19 cellular contexts compared by ENCODE assay signal in genomic region chr3:182405752-182406151, GRCh38.
DNase-seq lines count a peak whose midpoint lies in the region; ATAC-seq and TF ChIP-seq lines count a peak whose summit lies in the region.
"Had no signal": no experiment of that assay in that cellular context is flagged by ENCODE, and none has a peak within 500 bp of the region (broad histone marks: within the 10 kb centered on the region; RNA-seq: fewer than 3 reads in every experiment).

No MANE protein-coding gene starts in this region.

- no peaks in the 10 kb centered on the region for H3K9me2 ChIP-seq in OCI-LY7 (ENCODE audit: insufficient read depth, low read length)

- H3K27ac ChIP-seq in BLaER1 treated with 17β-estradiol and CSF1 and Interleukin-3, amounts not matched to agents 10 nM and 100 nM, result peak overlapping the region in 4 of 11 experiments; percentile 11 to 76 (median 64); a peak in 7 of 22 replicates
- H3K27ac ChIP-seq in OCI-LY7 (ENCODE audit: low read depth, low read length, poor library complexity, severe bottlenecking) (peak overlapping the region; percentile 14), neural progenitor cell (no peak overlapping the region)

- no peak overlapping the region for H3K4me3 ChIP-seq in BLaER1 treated with 17β-estradiol and CSF1 and Interleukin-3, amounts not matched to agents 10 nM and 100 nM
- H3K4me3 ChIP-seq in OCI-LY7 (ENCODE audit: low read depth, low read length, poor library complexity, severe bottlenecking) (no peak overlapping the region), epithelial cell of esophagus (ENCODE audit: low read length) (no peak overlapping the region), neural progenitor cell (no peak overlapping the region)
- H3K4me3 ChIP-seq: GM12878 had no signal

- peaks cover 3% of the 10 kb centered on the region for H3K4me1 Mint-ChIP-seq in neural progenitor cell
- H3K4me1 Mint-ChIP-seq in activated T-cell treated with anti-CD3 and anti-CD28 coated beads, Interleukin-2, amount 50 U/mL, for 4 hours (ENCODE audit: low read depth), result no peaks in the 10 kb centered on the region

- peaks cover 12% of the 10 kb centered on the region for H3K9me3 Mint-ChIP-seq in neural progenitor cell
- no peaks in the 10 kb centered on the region for H3K9me3 Mint-ChIP-seq in activated T-cell treated with anti-CD3 and anti-CD28 coated beads, Interleukin-2, amount 50 U/mL, for 4 hours

- H3K4me1 ChIP-seq in BLaER1 treated with 17β-estradiol and CSF1 and Interleukin-3, amounts not matched to agents 10 nM and 100 nM, result peaks cover 0 to 26% (median 0%) of the 10 kb centered on the region in 10 experiments; a peak in 6 of 20 replicates
- H3K4me1 ChIP-seq in OCI-LY7 (ENCODE audit: insufficient read depth, low read length, poor library complexity, severe bottlenecking), result peaks cover 85% of the 10 kb centered on the region
- H3K4me1 ChIP-seq in neural progenitor cell, result peaks cover 13% of the 10 kb centered on the region

- H4K20me1 ChIP-seq in BLaER1 treated with 17β-estradiol and CSF1 and Interleukin-3, amounts not matched to agents 10 nM and 100 nM, result no peaks in the 10 kb centered on the region
- H4K20me1 ChIP-seq in OCI-LY7 (ENCODE audit: insufficient read depth, low read length) (no peaks in the 10 kb centered on the region), neural progenitor cell (ENCODE audit: low read depth) (no peaks in the 10 kb centered on the region)

- BruUV-seq in OCI-LY7 (replicated peaks; lab: Mats Ljungman, UMichigan), result no TSS peak

- H3K4me2 ChIP-seq in BLaER1 treated with 17β-estradiol and CSF1 and Interleukin-3, amounts not matched to agents 10 nM and 100 nM, result peak overlapping the region in 9 of 11 experiments; percentile 4 to 56 (median 16); a peak in 9 of 22 replicates
- H3K4me2 ChIP-seq in OCI-LY7 (ENCODE audit: low read length) (peak overlapping the region; percentile 72), neural progenitor cell (no peak overlapping the region)

- H3K79me2 ChIP-seq in OCI-LY7 (ENCODE audit: insufficient read depth, low read depth, low read length) (peaks cover 91% of the 10 kb centered on the region), neural progenitor cell (ENCODE audit: low read depth) (no peaks in the 10 kb centered on the region)

- no peak for TF ChIP-seq CTCF in OCI-LY7 (conservative IDR thresholded peaks at IDR 0.05; ENCODE audit: low read length)
- TF ChIP-seq CTCF in epithelial cell of esophagus (IDR thresholded peaks at IDR 0.05; ENCODE audit: insufficient read depth, low read depth, low read length, missing control alignments), result no peak
- no peak for TF ChIP-seq CTCF in neural progenitor cell (IDR thresholded peaks at IDR 0.05)

- POLR2A ChIA-PET in OCI-LY7 (lab: Charles Lee), result interaction anchor here (0.7 to 1.0 kb wide), 3 partner anchors 9 to 230 kb away, joined by 3 to 6 read pairs (median 3); no protein-coding TSS in a partner anchor

- H3K27me3 Mint-ChIP-seq in neural progenitor cell (ENCODE audit: insufficient read depth, low read depth), result no peaks in the 10 kb centered on the region
- no peaks in the 10 kb centered on the region for H3K27me3 Mint-ChIP-seq in activated T-cell treated with anti-CD3 and anti-CD28 coated beads, Interleukin-2, amount 50 U/mL, for 4 hours (ENCODE audit: low read depth)

- peaks cover 3% of the 10 kb centered on the region for H3F3A ChIP-seq in neural progenitor cell (ENCODE audit: low read depth)

- no peak for DNase-seq in OCI-LY7 (ENCODE audit: low spot score)
- DNase-seq in epithelial cell of esophagus (ENCODE audit: low read depth), result peak; percentile 34
- DNase-seq in neural progenitor cell (ENCODE audit: low spot score), result no peak
- no peak for DNase-seq in NCI-H2227 (lab: John Stamatoyannopoulos, UW; ENCODE audit: unreplicated experiment)
- no peak for DNase-seq in activated T-cell treated with anti-CD3 and anti-CD28 coated beads, Interleukin-2, amount 50 U/mL, for 4 hours
- DNase-seq in medulla oblongata (ENCODE audit: extremely low spot score), result no peak
- DNase-seq: C1 segment of cervical spinal cord; DND-41; GOT3; HFFc6; IMR-90; Kasumi-1; NCI-H1105 treated with DMSO at 0.1 percent for 48 hours; NCI-H1694 treated with DMSO at 0.1 percent for 48 hours; NK-92 treated with Interleukin-12 subunit alpha and Interleukin-12 subunit beta, amount 100 ng/mL, for 24 hours; OCI-M1 had no signal

- intact Hi-C loops in OCI-LY7 (cut with micrococcal nuclease; ENCODE audit: unreplicated experiment), result no loop called here

- H3K36me3 Mint-ChIP-seq in neural progenitor cell, result no peaks in the 10 kb centered on the region
- no peaks in the 10 kb centered on the region for H3K36me3 Mint-ChIP-seq in activated T-cell treated with anti-CD3 and anti-CD28 coated beads, Interleukin-2, amount 50 U/mL, for 4 hours (ENCODE audit: insufficient read depth)

- no peak overlapping the region for H3K4me3 Mint-ChIP-seq in neural progenitor cell
- no peak overlapping the region for H3K4me3 Mint-ChIP-seq in activated T-cell treated with anti-CD3 and anti-CD28 coated beads, Interleukin-2, amount 50 U/mL, for 4 hours
- H3K4me3 Mint-ChIP-seq: HFFc6 had no signal

- H3K27ac Mint-ChIP-seq in neural progenitor cell, result no peak overlapping the region
- H3K27ac Mint-ChIP-seq: HFFc6 had no signal

- peaks cover 0 to 19% (median 3%) of the 10 kb centered on the region in 11 experiments; a peak in 6 of 22 replicates for H3K9me3 ChIP-seq in BLaER1 treated with 17β-estradiol and CSF1 and Interleukin-3, amounts not matched to agents 10 nM and 100 nM (replicated peaks in 1 of 11)
- H3K9me3 ChIP-seq in OCI-LY7 (ENCODE audit: low read length), result peaks cover 6% of the 10 kb centered on the region; the same call in 1 of the 2 replicates
- H3K9me3 ChIP-seq in neural progenitor cell (ENCODE audit: low read depth), result no peaks in the 10 kb centered on the region

- no peak for ATAC-seq in GM19397 (IDR thresholded peaks at IDR 0.05; ENCODE audit: unreplicated experiment)
- no peak for ATAC-seq in activated T-cell treated with anti-CD3 and anti-CD28 coated beads, Interleukin-2, amount 50 U/mL, for 4 hours
- ATAC-seq: GM12878 had no signal

- H3K27me3 ChIP-seq in BLaER1 treated with 17β-estradiol and CSF1 and Interleukin-3, amounts not matched to agents 10 nM and 100 nM, result no peaks in the 10 kb centered on the region
- no peaks in the 10 kb centered on the region for H3K27me3 ChIP-seq in neural progenitor cell

- no peaks in the 10 kb centered on the region for H3K36me3 ChIP-seq in BLaER1 treated with 17β-estradiol and CSF1 and Interleukin-3, amounts not matched to agents 10 nM and 100 nM
- H3K36me3 ChIP-seq in OCI-LY7 (ENCODE audit: insufficient read depth, low read length), result peaks cover 55% of the 10 kb centered on the region
- H3K36me3 ChIP-seq in neural progenitor cell, result no peaks in the 10 kb centered on the region

- peak overlapping the region in 2 of 11 experiments; percentile 50 to 63; a peak in 3 of 22 replicates for H3K9ac ChIP-seq in BLaER1 treated with 17β-estradiol and CSF1 and Interleukin-3, amounts not matched to agents 10 nM and 100 nM
- H3K9ac ChIP-seq in neural progenitor cell, result no peak overlapping the region

- CTCF ChIA-PET in OCI-LY7 (lab: Charles Lee; ENCODE audit: unreplicated experiment), result no interaction called here

- H2AFZ ChIP-seq in OCI-LY7 (ENCODE audit: low read length) (peak overlapping the region; percentile 2; the same call in 1 of the 2 replicates), neural progenitor cell (replicated peaks) (peak overlapping the region; percentile 83)
